In genomic region chr9:76257224-76257794, GRCh38 we compare ENCODE assay signal across 21 cellular contexts.
DNase-seq lines count a peak whose midpoint lies in the region; ATAC-seq, FAIRE-seq and TF ChIP-seq lines count a peak whose summit lies in the region.
"Had no signal": no experiment of that assay in that cellular context is flagged by ENCODE, and none has a peak within 500 bp of the region (broad histone marks: within the 10 kb centered on the region; RNA-seq: fewer than 3 reads in every experiment).

No MANE protein-coding gene starts in this region.

- ATAC-seq in IMR-90 (ENCODE audit: low read depth) (no peak), left ventricle myocardium superior (peak; percentile 49)
- ATAC-seq: mucosa of descending colon, SK-N-SH treated with all-trans-retinoic acid at 6 μM for 48 hours, T-helper 17 cell had no signal

- peaks cover 7% of the 10 kb centered on the region for H3K4me1 ChIP-seq in IMR-90 (ENCODE audit: control insufficient read depth, insufficient read depth, low read length)
- peaks cover 0 to 13% (median 7%) of the 10 kb centered on the region in 4 donors for H3K4me1 ChIP-seq in sigmoid colon
- no peaks in the 10 kb centered on the region for H3K4me1 ChIP-seq in SK-N-SH (ENCODE audit: control insufficient read depth in 1 of 2, insufficient read depth in 2 of 2, low read depth in 1 of 2, low read length in 1 of 2)
- H3K4me1 ChIP-seq: BLaER1 had no signal

- H2AFZ ChIP-seq in IMR-90 (replicated peaks; ENCODE audit: low read length, poor library complexity): no peak overlapping the region
- H2AFZ ChIP-seq in SK-N-SH (ENCODE audit: low read depth): no peak overlapping the region

- DNase-seq in IMR-90 (no peak), left ventricle myocardium superior (peak; percentile 66), sigmoid colon (peak; percentile 71), SK-N-SH (no peak), ureter (ENCODE audit: low spot score) (no peak), frontal cortex (ENCODE audit: low spot score in 2 of 2) (no peak)
- DNase-seq: activated CD4-positive, alpha-beta T cell treated with anti-CD3 and anti-CD28 coated beads for 4 hours; activated gamma-delta T cell; DMS53; mucosa of descending colon; NCI-H1105 treated with DMSO at 0.1 percent for 48 hours; NCI-H2029 treated with DMSO at 0.1 percent for 48 hours; NCI-H774; T-helper 17 cell had no signal

- H3K79me1 ChIP-seq in IMR-90 (ENCODE audit: low read depth in 1 of 2, low read length in 2 of 2): no peaks in the 10 kb centered on the region

- TF ChIP-seq POLR2A in IMR-90 (IDR thresholded peaks at IDR 0.05; ENCODE audit: low read depth, low read length) (no peak), sigmoid colon (IDR thresholded peaks at IDR 0.05) (no peak)

- TF ChIP-seq CTCF in IMR-90 (conservative IDR thresholded peaks at IDR 0.05; ENCODE audit: low read depth, low read length) (no peak), VCaP (conservative IDR thresholded peaks at IDR 0.05) (no peak), sigmoid colon (IDR thresholded peaks at IDR 0.05) (no peak), SK-N-SH (IDR thresholded peaks at IDR 0.05) (no peak)

- peak overlapping the region; percentile 54; the same call in 2 of the 3 replicates for H2BK15ac ChIP-seq in IMR-90 (ENCODE audit: low read depth, low read length)

- in situ Hi-C loops in IMR-90 (cut with MboI; ENCODE audit: low sequenced_read_pairs): no loop called here

- H3F3A ChIP-seq in SK-N-SH (replicated peaks; ENCODE audit: insufficient read depth): no peaks in the 10 kb centered on the region

- H4K20me1 ChIP-seq in IMR-90 (ENCODE audit: insufficient read depth, low read length): no peaks in the 10 kb centered on the region
- no peaks in the 10 kb centered on the region for H4K20me1 ChIP-seq in SK-N-SH (ENCODE audit: insufficient read depth)
- H4K20me1 ChIP-seq: BLaER1 had no signal

- H3K9me1 ChIP-seq in IMR-90 (ENCODE audit: insufficient read depth, low read length): peaks cover 4% of the 10 kb centered on the region; the same call in 1 of the 2 replicates

- H3K56ac ChIP-seq in IMR-90 (ENCODE audit: extremely low read depth, insufficient read depth, low read length): no peak overlapping the region

- H3K27me3 ChIP-seq in IMR-90 (ENCODE audit: control insufficient read depth, insufficient read depth, low read length) (no peaks in the 10 kb centered on the region), sigmoid colon (no peaks in the 10 kb centered on the region), SK-N-SH (ENCODE audit: insufficient read depth) (peaks cover 13% of the 10 kb centered on the region; the same call in 1 of the 2 replicates)
- H3K27me3 ChIP-seq: BLaER1, tibial nerve had no signal

- H3K79me2 ChIP-seq in SK-N-SH (ENCODE audit: insufficient read depth): no peaks in the 10 kb centered on the region

- H3K9ac ChIP-seq in IMR-90 (ENCODE audit: low read depth, low read length) (no peak overlapping the region), SK-N-SH (no peak overlapping the region)
- H3K9ac ChIP-seq: BLaER1 had no signal

- H4K5ac ChIP-seq in IMR-90 (ENCODE audit: low read depth, low read length): peak overlapping the region; percentile 95

- peak overlapping the region; percentile 54; the same call in 1 of the 2 replicates for H2BK120ac ChIP-seq in IMR-90 (ENCODE audit: low read depth, low read length)

- no peaks in the 10 kb centered on the region for H3K9me3 ChIP-seq in IMR-90 (ENCODE audit: control insufficient read depth, insufficient read depth, low read length)
- H3K9me3 ChIP-seq in sigmoid colon: no peaks in the 10 kb centered on the region
- no peaks in the 10 kb centered on the region for H3K9me3 ChIP-seq in SK-N-SH
- H3K9me3 ChIP-seq: BLaER1, mucosa of descending colon, tibial nerve had no signal

- peak overlapping the region in 1 of 2 experiments; percentile 46; a peak in 1 of 4 replicates for H4K8ac ChIP-seq in IMR-90 (ENCODE audit: low read depth in 2 of 2, low read length in 2 of 2)

- H3K4me2 ChIP-seq in IMR-90 (ENCODE audit: low read depth, low read length): no peak overlapping the region
- no peak overlapping the region for H3K4me2 ChIP-seq in SK-N-SH
- H3K4me2 ChIP-seq: BLaER1 had no signal

- H3K4ac ChIP-seq in IMR-90 (ENCODE audit: low read depth, low read length): peak overlapping the region; percentile 41; the same call in 1 of the 2 replicates

- H3K18ac ChIP-seq in IMR-90 (ENCODE audit: low read depth, low read length): peak overlapping the region; percentile 96

- H3K36me3 ChIP-seq in IMR-90 (ENCODE audit: control insufficient read depth, insufficient read depth, low read length): no peaks in the 10 kb centered on the region
- H3K36me3 ChIP-seq in sigmoid colon: no peaks in the 10 kb centered on the region
- H3K36me3 ChIP-seq in SK-N-SH (replicated peaks in 1 of 2; ENCODE audit: control insufficient read depth in 1 of 2, insufficient read depth in 2 of 2, low read length in 1 of 2): no peaks in the 10 kb centered on the region
- H3K36me3 ChIP-seq: BLaER1, tibial nerve had no signal

- no peak for FAIRE-seq in frontal cortex (lab: Jason Lieb, UNC)
- FAIRE-seq: G401.6, H1 had no signal

- dilution Hi-C loops in IMR-90 (cut with HindIII; ENCODE audit: low sequenced_read_pairs, unreplicated experiment): no loop called here

- TF ChIP-seq EP300 in sigmoid colon (IDR thresholded peaks at IDR 0.05) (no peak), SK-N-SH (IDR thresholded peaks at IDR 0.05; ENCODE audit: borderline replicate concordance in 1 of 2, low read depth in 1 of 2, low read length in 1 of 2) (no peak)

- peak overlapping the region; percentile 30; the same call in 1 of the 2 replicates for H2AK5ac ChIP-seq in IMR-90 (ENCODE audit: low read depth, low read length)

- BruUV-seq in IMR-90 (replicated peaks; lab: Mats Ljungman, UMichigan): no TSS peak

- POLR2A ChIA-PET in IMR-90 (lab: Charles Lee; ENCODE audit: unreplicated experiment): interaction anchor here (0.8 kb wide), 1 partner anchor 57 kb away, joined by 4 read pairs; no protein-coding TSS in a partner anchor
- POLR2A ChIA-PET in SK-N-SH (lab: Yijun Ruan, JAX): no interaction called here

- H2BK20ac ChIP-seq in IMR-90 (ENCODE audit: low read depth, low read length): 0 out of 2 replicates have a peak overlapping the region, but pooled peaks have one; percentile 42

- CTCF ChIA-PET in IMR-90 (lab: Yijun Ruan, JAX) (no interaction called here), SK-N-SH (lab: Yijun Ruan, JAX) (no interaction called here)

- no peak overlapping the region for H3K23ac ChIP-seq in IMR-90 (ENCODE audit: low read depth, low read length)

- H3K27ac ChIP-seq in IMR-90 (ENCODE audit: insufficient read depth, low read length) (no peak overlapping the region), VCaP (peak overlapping the region; percentile 57), sigmoid colon (peak overlapping the region in 3 of 4 donors; percentile 72 to 81 (median 78)), SK-N-SH (ENCODE audit: low read depth in 2 of 2, low read length in 1 of 2) (no peak overlapping the region)
- H3K27ac ChIP-seq: BLaER1, dorsolateral prefrontal cortex had no signal

- H3K4me3 ChIP-seq in IMR-90 (ENCODE audit: insufficient read depth, low read depth, low read length) (no peak overlapping the region), sigmoid colon (no peak overlapping the region), SK-N-SH (ENCODE audit: low read depth in 2 of 2, low read length in 1 of 2) (no peak overlapping the region)
- H3K4me3 ChIP-seq: BLaER1, dorsolateral prefrontal cortex, mucosa of descending colon, tibial nerve had no signal

- no peak overlapping the region for H2AK9ac ChIP-seq in IMR-90 (replicated peaks; ENCODE audit: low read depth, low read length, poor library complexity)

- TF ChIP-seq RAD21 in IMR-90 (IDR thresholded peaks at IDR 0.05; ENCODE audit: low read length): no peak
- TF ChIP-seq RAD21 in SK-N-SH (IDR thresholded peaks at IDR 0.05; ENCODE audit: low read length): no peak

- H3K14ac ChIP-seq in IMR-90 (replicated peaks; ENCODE audit: low read depth, low read length): no peak overlapping the region

- intact Hi-C loops in IMR-90 (cut with micrococcal nuclease) (loop anchor here (2.0 to 5.0 kb wide), 3 partner anchors 40 to 77 kb away; no protein-coding TSS in a partner anchor), left ventricle myocardium superior (cut with micrococcal nuclease) (no loop called here), sigmoid colon (cut with DNase I) (no loop called here)

- H3K9me2 ChIP-seq in SK-N-SH: no peaks in the 10 kb centered on the region

- WGBS in IMR-90 (ENCODE audit: extremely low coverage in 2 of 2, insufficient read length in 1 of 2), 2 experiments: 67% methylated on average over 5 of the region's 7 CpGs; no CpG with 5 or more reads in 1 of the 2 experiments
- WGBS in sigmoid colon, 2 donors: 87 to 90% methylated on average over 7 of the region's 7 CpGs
- WGBS in SK-N-SH (ENCODE audit: low lambda C conversion rate): 9% methylated on average over 7 of the region's 7 CpGs

- H2BK5ac ChIP-seq in IMR-90 (ENCODE audit: low read depth, low read length, poor library complexity, severe bottlenecking): peak overlapping the region; percentile 25

- H4K91ac ChIP-seq in IMR-90 (ENCODE audit: insufficient read depth, low read depth, low read length): peak overlapping the region; percentile 30; the same call in 1 of the 2 replicates

TF ChIP-seq in IMR-90, 13 proteins besides CTCF, POLR2A, EP300 and RAD21:
- TF ChIP-seq RCOR1 (IDR thresholded peaks at IDR 0.05; ENCODE audit: insufficient replicate concordance, low read length) (no peak), CHD1 (IDR thresholded peaks at IDR 0.05; ENCODE audit: low read depth, low read length) (no peak)

TF ChIP-seq in SK-N-SH, 30 proteins besides CTCF, POLR2A, EP300 and RAD21:
- no peak for TF ChIP-seq NFIC (IDR thresholded peaks at IDR 0.05; ENCODE audit: borderline replicate concordance)

Comparison
In these comparisons a context has a peak if more than half of its experiments do, and no peak if none do; other contexts are left out.
1. DNase-seq: peak in left ventricle myocardium superior (single experiment) and sigmoid colon (single experiment); none in IMR-90 (single experiment), SK-N-SH (single experiment), ureter (single experiment) and frontal cortex (0 of 2).
2. H3K27ac ChIP-seq: peak in VCaP (single experiment) and sigmoid colon (3 of 4); none in IMR-90 (single experiment) and SK-N-SH (0 of 2).